Comparison of ENCODE assay signal across 24 cellular contexts in the genomic region with DNA sequence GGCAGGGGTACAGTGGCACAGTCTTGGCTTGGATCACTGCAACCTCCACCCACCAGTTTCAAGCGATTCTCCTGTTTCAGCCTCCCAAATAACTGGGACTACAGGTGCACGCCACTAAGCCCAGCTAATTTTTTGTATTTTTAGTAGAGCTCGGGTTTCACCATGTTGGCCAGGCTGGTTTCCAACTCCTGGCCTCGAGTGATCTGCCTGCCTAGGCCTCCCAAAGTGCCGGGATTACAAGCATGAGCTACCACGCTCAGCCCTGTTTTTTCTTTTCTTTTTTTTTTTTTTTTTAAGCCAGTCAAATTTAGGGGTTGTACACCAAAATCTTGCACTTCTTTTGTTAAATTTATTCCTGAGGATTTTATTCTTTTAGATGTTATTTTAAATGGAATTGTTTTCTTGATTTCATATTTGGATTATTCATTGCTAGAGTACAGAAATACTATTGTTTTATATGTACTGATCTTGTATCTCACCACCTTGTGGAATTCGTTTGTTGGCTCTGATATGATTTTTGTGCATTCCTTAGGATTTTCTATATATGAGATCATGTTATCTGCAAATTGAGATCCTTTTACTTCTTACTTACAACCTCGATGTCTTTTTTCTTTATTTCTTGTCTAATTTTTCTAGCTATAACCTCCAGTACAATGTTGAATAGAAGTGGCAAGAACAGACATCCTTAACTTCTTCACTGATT.
DNase-seq lines count a peak whose midpoint lies in the region; ATAC-seq and TF ChIP-seq lines count a peak whose summit lies in the region.
"Had no signal": no experiment of that assay in that cellular context is flagged by ENCODE, and none has a peak within 500 bp of the region (broad histone marks: within the 10 kb centered on the region; RNA-seq: fewer than 3 reads in every experiment).

No MANE protein-coding gene starts in this region.

- H3K9me3 Mint-ChIP-seq in WTC11, result no peaks in the 10 kb centered on the region
- no peaks in the 10 kb centered on the region for H3K9me3 Mint-ChIP-seq in activated T-cell treated with anti-CD3 and anti-CD28 coated beads, Interleukin-2, amount 50 U/mL, for 4 hours
- H3K9me3 Mint-ChIP-seq: activated naive CD8-positive, alpha-beta T cell treated with anti-CD3 and anti-CD28 coated beads, Interleukin-2, amount 10 ng/mL, durations not matched to agents 7 days and 5 days; natural killer cell had no signal

- no peak overlapping the region for H3K4me3 ChIP-seq in fibroblast of pulmonary artery (replicated peaks; ENCODE audit: low read depth, low read length)
- H3K4me3 ChIP-seq: body of pancreas, gastrocnemius medialis, hepatocyte, ovary, right atrium auricular region had no signal

- TF ChIP-seq CTCF in WTC11 (IDR thresholded peaks at IDR 0.05), result no peak
- TF ChIP-seq CTCF in fibroblast of pulmonary artery (IDR thresholded peaks at IDR 0.05; ENCODE audit: low read length, missing control alignments), result no peak

- POLR2A ChIA-PET in HEK293T (lab: Yijun Ruan, JAX) (no interaction called here), WTC11 (lab: Charles Lee) (interaction anchor here (0.7 kb wide), 1 partner anchor 713 kb away, joined by 4 read pairs; no protein-coding TSS in a partner anchor)

- peaks cover 3% of the 10 kb centered on the region for H3K36me3 Mint-ChIP-seq in WTC11
- peaks cover 18% of the 10 kb centered on the region for H3K36me3 Mint-ChIP-seq in activated T-cell treated with anti-CD3 and anti-CD28 coated beads, Interleukin-2, amount 50 U/mL, for 4 hours (ENCODE audit: insufficient read depth)
- H3K36me3 Mint-ChIP-seq: natural killer cell had no signal

- DNase-seq in HEK293T (ENCODE audit: extremely low spot score) (no peak), WTC11 (ENCODE audit: low spot score) (no peak), fibroblast of pulmonary artery (ENCODE audit: low read depth) (peak; percentile 33), superior temporal gyrus (ENCODE audit: extremely low spot score) (peak; percentile 5)
- no peak for DNase-seq in stimulated activated CD4-positive, alpha-beta T cell treated with anti-CD3 and anti-CD28 coated beads, Interleukin-15, amount 100 ng/mL, for 24 hours
- no peak for DNase-seq in activated T-cell treated with anti-CD3 and anti-CD28 coated beads, Interleukin-2, amount 50 U/mL, for 4 hours
- DNase-seq: activated CD4-positive, alpha-beta T cell treated with anti-CD3 and anti-CD28 coated beads for 48 hours; activated CD8-positive, alpha-beta memory T cell treated with anti-CD3 and anti-CD28 coated beads, Interleukin-2, amount 10 ng/mL, durations not matched to agents 7 days and 5 days; activated naive CD8-positive, alpha-beta T cell treated with anti-CD3 and anti-CD28 coated beads, Interleukin-2, amount 10 ng/mL, durations not matched to agents 7 days and 5 days; body of pancreas; effector CD8-positive, alpha-beta T cell; gastrocnemius medialis; GOT3; Karpas-422; natural killer cell; NCI-H1694; NCI-H526 treated with DMSO at 0.1 percent for 48 hours; ovary; stimulated activated CD4-positive, alpha-beta T cell treated with anti-CD3 and anti-CD28 coated beads, Interleukin-4, amount 100 ng/mL, for 24 hours; stimulated activated naive CD8-positive, alpha-beta T cell treated with anti-CD3 and anti-CD28 coated beads, Interleukin-15, Interleukin-2, amounts not matched to agents 100 U/mL and 50 U/mL, for 24 hours had no signal

- ATAC-seq in WTC11 (no peak), HG03439 (IDR thresholded peaks at IDR 0.05; ENCODE audit: unreplicated experiment) (no peak)
- ATAC-seq in activated T-cell treated with anti-CD3 and anti-CD28 coated beads, Interleukin-2, amount 50 U/mL, for 4 hours, result no peak
- ATAC-seq: activated CD8-positive, alpha-beta memory T cell treated with anti-CD3 and anti-CD28 coated beads, Interleukin-2, amount 10 ng/mL, durations not matched to agents 7 days and 5 days; body of pancreas; gastrocnemius medialis; left lobe of liver; natural killer cell; stimulated activated naive CD8-positive, alpha-beta T cell treated with anti-CD3 and anti-CD28 coated beads, Interleukin-15, Interleukin-2, amounts not matched to agents 100 U/mL and 50 U/mL, for 24 hours had no signal

- no peak overlapping the region for H3K4me3 Mint-ChIP-seq in WTC11
- no peak overlapping the region for H3K4me3 Mint-ChIP-seq in activated T-cell treated with anti-CD3 and anti-CD28 coated beads, Interleukin-2, amount 50 U/mL, for 4 hours
- H3K4me3 Mint-ChIP-seq: activated CD8-positive, alpha-beta memory T cell treated with anti-CD3 and anti-CD28 coated beads, Interleukin-2, amount 10 ng/mL, durations not matched to agents 7 days and 5 days; activated naive CD8-positive, alpha-beta T cell treated with anti-CD3 and anti-CD28 coated beads, Interleukin-2, amount 10 ng/mL, durations not matched to agents 7 days and 5 days; natural killer cell had no signal

- peaks cover 34% of the 10 kb centered on the region for H3K4me1 Mint-ChIP-seq in WTC11
- peaks cover 69% of the 10 kb centered on the region for H3K4me1 Mint-ChIP-seq in activated T-cell treated with anti-CD3 and anti-CD28 coated beads, Interleukin-2, amount 50 U/mL, for 4 hours (ENCODE audit: low read depth)

- peak overlapping the region; percentile 43; the same call in 1 of the 2 replicates for H3K27ac Mint-ChIP-seq in WTC11
- H3K27ac Mint-ChIP-seq: activated CD8-positive, alpha-beta memory T cell treated with anti-CD3 and anti-CD28 coated beads, Interleukin-2, amount 10 ng/mL, durations not matched to agents 7 days and 5 days; activated naive CD8-positive, alpha-beta T cell treated with anti-CD3 and anti-CD28 coated beads, Interleukin-2, amount 10 ng/mL, durations not matched to agents 7 days and 5 days had no signal

- CTCF ChIA-PET in HEK293T (lab: Yijun Ruan, JAX) (interaction anchor here (0.6 kb wide), 1 partner anchor 895 kb away, joined by 3 read pairs; no protein-coding TSS in a partner anchor), WTC11 (lab: Charles Lee) (no interaction called here)

- no peaks in the 10 kb centered on the region for H3K27me3 Mint-ChIP-seq in WTC11 (ENCODE audit: low read depth)
- no peaks in the 10 kb centered on the region for H3K27me3 Mint-ChIP-seq in activated T-cell treated with anti-CD3 and anti-CD28 coated beads, Interleukin-2, amount 50 U/mL, for 4 hours (ENCODE audit: low read depth)
- H3K27me3 Mint-ChIP-seq: activated CD8-positive, alpha-beta memory T cell treated with anti-CD3 and anti-CD28 coated beads, Interleukin-2, amount 10 ng/mL, durations not matched to agents 7 days and 5 days; activated naive CD8-positive, alpha-beta T cell treated with anti-CD3 and anti-CD28 coated beads, Interleukin-2, amount 10 ng/mL, durations not matched to agents 7 days and 5 days had no signal

TF ChIP-seq in HEK293T, 16 proteins besides CTCF, POLR2A, EP300 and RAD21:
- TF ChIP-seq SUZ12 (IDR thresholded peaks at IDR 0.05) (no peak), L3MBTL2 (conservative IDR thresholded peaks at IDR 0.05) (0 out of 2 replicates have a peak, but pooled peaks have one; percentile 13)
TF ChIP-seq in HEK293T: peak in this region for 1.

TF ChIP-seq in WTC11, 78 proteins besides CTCF, POLR2A, EP300 and RAD21 (continues in another document):
- no peak for TF ChIP-seq JUN (CRISPR knock-in tag; IDR thresholded peaks at IDR 0.05)
- TF ChIP-seq, protein P1, sequence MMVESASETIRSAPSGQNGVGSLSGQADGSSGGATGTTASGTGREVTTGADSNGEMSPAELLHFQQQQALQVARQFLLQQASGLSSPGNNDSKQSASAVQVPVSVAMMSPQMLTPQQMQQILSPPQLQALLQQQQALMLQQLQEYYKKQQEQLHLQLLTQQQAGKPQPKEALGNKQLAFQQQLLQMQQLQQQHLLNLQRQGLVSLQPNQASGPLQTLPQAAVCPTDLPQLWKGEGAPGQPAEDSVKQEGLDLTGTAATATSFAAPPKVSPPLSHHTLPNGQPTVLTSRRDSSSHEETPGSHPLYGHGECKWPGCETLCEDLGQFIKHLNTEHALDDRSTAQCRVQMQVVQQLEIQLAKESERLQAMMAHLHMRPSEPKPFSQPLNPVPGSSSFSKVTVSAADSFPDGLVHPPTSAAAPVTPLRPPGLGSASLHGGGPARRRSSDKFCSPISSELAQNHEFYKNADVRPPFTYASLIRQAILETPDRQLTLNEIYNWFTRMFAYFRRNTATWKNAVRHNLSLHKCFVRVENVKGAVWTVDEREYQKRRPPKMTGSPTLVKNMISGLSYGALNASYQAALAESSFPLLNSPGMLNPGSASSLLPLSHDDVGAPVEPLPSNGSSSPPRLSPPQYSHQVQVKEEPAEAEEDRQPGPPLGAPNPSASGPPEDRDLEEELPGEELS (CRISPR knock-in tag; IDR thresholded peaks at IDR 0.05), result no peak
- TF ChIP-seq, protein P2, sequence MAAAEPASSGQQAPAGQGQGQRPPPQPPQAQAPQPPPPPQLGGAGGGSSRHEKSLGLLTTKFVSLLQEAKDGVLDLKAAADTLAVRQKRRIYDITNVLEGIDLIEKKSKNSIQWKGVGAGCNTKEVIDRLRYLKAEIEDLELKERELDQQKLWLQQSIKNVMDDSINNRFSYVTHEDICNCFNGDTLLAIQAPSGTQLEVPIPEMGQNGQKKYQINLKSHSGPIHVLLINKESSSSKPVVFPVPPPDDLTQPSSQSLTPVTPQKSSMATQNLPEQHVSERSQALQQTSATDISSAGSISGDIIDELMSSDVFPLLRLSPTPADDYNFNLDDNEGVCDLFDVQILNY (CRISPR knock-in tag; IDR thresholded peaks at IDR 0.05), result no peak
- no peak for TF ChIP-seq KAT7 (CRISPR knock-in tag; IDR thresholded peaks at IDR 0.05; ENCODE audit: borderline replicate concordance)
- TF ChIP-seq ZNF317 (CRISPR knock-in tag; IDR thresholded peaks at IDR 0.05; ENCODE audit: borderline replicate concordance, low read depth), result no peak

Comparison
In these comparisons a context has a peak if more than half of its experiments do, and no peak if none do; other contexts are left out.
1. DNase-seq: peak in fibroblast of pulmonary artery (single experiment) and superior temporal gyrus (single experiment); none in HEK293T (single experiment), WTC11 (single experiment), stimulated activated CD4-positive, alpha-beta T cell treated with anti-CD3 and anti-CD28 coated beads, Interleukin-15, amount 100 ng/mL, for 24 hours (single experiment) and activated T-cell treated with anti-CD3 and anti-CD28 coated beads, Interleukin-2, amount 50 U/mL, for 4 hours (single experiment).